Comparison of ENCODE assay signal across 8 cellular contexts in the genomic region with DNA sequence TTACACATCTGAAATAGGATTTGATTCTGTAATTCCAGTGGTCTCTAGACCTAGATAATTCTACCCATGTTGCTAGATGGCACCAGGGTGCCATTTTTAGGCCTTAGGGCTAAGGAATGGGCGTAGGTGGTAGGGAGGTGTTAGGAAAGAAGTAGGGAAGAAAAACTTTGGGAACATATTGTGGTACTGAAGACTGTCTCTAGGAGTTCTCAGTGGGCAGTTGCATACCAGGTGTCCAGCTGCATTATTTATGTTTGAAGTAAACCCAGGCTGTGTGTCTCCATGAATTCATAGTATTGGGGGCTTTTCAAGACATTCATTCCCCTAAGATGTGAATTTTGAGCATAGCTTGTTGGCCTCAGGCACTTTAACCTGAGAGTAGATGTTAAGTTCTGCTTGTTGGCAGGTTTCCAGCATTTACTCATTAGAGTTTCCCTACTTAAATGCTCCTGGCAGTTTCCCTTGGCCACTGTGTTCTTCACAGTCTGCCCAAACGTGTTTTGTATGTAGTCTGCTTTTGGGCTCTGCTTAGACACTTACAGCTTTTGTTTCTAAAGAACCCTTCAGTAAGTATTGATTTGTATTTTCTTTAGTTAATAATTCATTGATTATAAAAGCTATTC.
DNase-seq lines count a peak whose midpoint lies in the region; ATAC-seq and TF ChIP-seq lines count a peak whose summit lies in the region.
"Had no signal": no experiment of that assay in that cellular context is flagged by ENCODE, and none has a peak within 500 bp of the region (broad histone marks: within the 10 kb centered on the region; RNA-seq: fewer than 3 reads in every experiment).

No MANE protein-coding gene starts in this region.

- TF ChIP-seq CTCF in fibroblast of pulmonary artery (IDR thresholded peaks at IDR 0.05; ENCODE audit: low read length, missing control alignments): no peak

- DNase-seq in HuH-7 (ENCODE audit: low spot score) (peak; percentile 15), RKO (ENCODE audit: low spot score) (peak; percentile 27), fibroblast of pulmonary artery (ENCODE audit: low read depth) (peak; percentile 63), superior temporal gyrus (ENCODE audit: extremely low spot score) (peak; percentile 47), SHP77 (lab: John Stamatoyannopoulos, UW) (no peak)
- no peak for DNase-seq in activated CD4-positive, alpha-beta T cell treated with anti-CD3 and anti-CD28 coated beads for 48 hours
- DNase-seq: activated naive CD4-positive, alpha-beta T cell treated with Interleukin-2 at 50 U/mL for 16 hours had no signal

- no peak for ATAC-seq in GM19351 (IDR thresholded peaks at IDR 0.05; ENCODE audit: unreplicated experiment)

- H3K4me3 ChIP-seq in fibroblast of pulmonary artery (replicated peaks; ENCODE audit: low read depth, low read length): no peak overlapping the region

Comparison
In these comparisons a context has a peak if more than half of its experiments do, and no peak if none do; other contexts are left out.
1. DNase-seq: peak in HuH-7 (single experiment), RKO (single experiment), fibroblast of pulmonary artery (single experiment) and superior temporal gyrus (single experiment); none in SHP77 (0 of 2) and activated CD4-positive, alpha-beta T cell treated with anti-CD3 and anti-CD28 coated beads for 48 hours (single experiment).